10 cellular contexts compared by ENCODE assay signal in the genomic region with DNA sequence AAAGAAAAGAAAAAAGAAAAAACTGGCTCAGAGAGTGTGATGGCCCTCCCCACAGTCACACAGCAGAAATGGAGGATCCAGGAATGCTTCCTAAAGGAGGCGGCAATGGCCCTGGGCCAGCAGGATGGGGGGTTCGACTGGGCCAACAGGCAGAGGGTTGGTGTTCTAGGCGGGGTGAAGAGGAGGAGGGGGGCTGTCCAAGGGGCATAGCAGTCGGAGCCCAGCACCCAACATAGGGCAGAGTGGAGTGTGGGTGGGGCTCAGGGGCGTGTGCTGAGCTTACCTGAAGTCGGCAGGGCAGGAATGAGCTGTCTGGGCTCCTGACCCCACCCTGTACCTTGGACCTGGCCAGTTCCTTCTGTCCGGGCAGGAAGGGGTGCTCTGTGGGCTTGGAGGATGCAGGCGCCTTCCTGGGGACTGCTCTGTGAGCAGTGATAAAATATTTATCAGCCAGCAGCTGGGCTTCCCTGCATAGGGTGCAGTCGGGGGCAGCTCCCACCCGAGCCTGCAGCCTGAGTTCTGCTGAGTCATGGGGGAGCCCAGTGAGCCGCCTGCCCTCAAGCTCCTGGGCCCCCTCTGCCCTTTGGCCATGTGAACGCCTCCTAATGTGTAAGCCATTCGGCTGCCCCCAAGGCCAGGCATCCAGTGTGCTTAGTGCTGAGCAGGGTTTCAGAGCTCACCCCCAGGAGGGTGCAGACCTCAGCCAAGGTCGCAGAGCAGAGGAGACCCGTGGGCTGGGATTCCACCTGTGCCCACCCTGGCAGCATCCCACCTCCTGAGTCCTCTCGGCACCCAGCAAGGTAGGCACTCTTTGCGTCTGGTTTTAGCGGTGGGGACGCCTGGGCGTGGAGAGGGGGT. TPM values are rescaled to one million over a fixed set of nuclear protein-coding genes. Genes with fewer than 3 reads are reported as not detected.
DNase-seq lines count a peak whose midpoint lies in the region; ATAC-seq and TF ChIP-seq lines count a peak whose summit lies in the region.
"Had no signal": no experiment of that assay in that cellular context is flagged by ENCODE, and none has a peak within 500 bp of the region (broad histone marks: within the 10 kb centered on the region; RNA-seq: fewer than 3 reads in every experiment).

No MANE protein-coding gene starts in this region.

- DNase-seq in COLO668 (lab: John Stamatoyannopoulos, UW; ENCODE audit: unreplicated experiment): peak; percentile 24
- DNase-seq in LoVo (ENCODE audit: low spot score): peak; percentile 69
- DNase-seq in chondrocyte (ENCODE audit: low spot score): peak; percentile 82
- DNase-seq in naive B cell: no peak
- DNase-seq in neural progenitor cell (ENCODE audit: low spot score): no peak
- DNase-seq in posterior vena cava (ENCODE audit: low spot score): no peak
- DNase-seq in prostate gland (ENCODE audit: low spot score): no peak

- H3F3A ChIP-seq in neural progenitor cell (ENCODE audit: low read depth): no peaks in the 10 kb centered on the region

- H3K27ac ChIP-seq in neural progenitor cell: no peak overlapping the region
- no peak overlapping the region for H3K27ac ChIP-seq in prostate gland
- H3K27ac ChIP-seq: HL-60 had no signal

- H3K36me3 ChIP-seq in neural progenitor cell (no peaks in the 10 kb centered on the region), prostate gland (no peaks in the 10 kb centered on the region)

- peaks cover 2% of the 10 kb centered on the region for H3K4me1 Mint-ChIP-seq in chondrocyte (ENCODE audit: low read depth)
- peaks cover 4 to 17% (median 8%) of the 10 kb centered on the region in 3 donors for H3K4me1 Mint-ChIP-seq in naive B cell
- peaks cover 22% of the 10 kb centered on the region for H3K4me1 Mint-ChIP-seq in neural progenitor cell

- no peaks in the 10 kb centered on the region for H3K36me3 Mint-ChIP-seq in chondrocyte (ENCODE audit: low read depth)
- peaks cover 0 to 6% of the 10 kb centered on the region in 2 donors for H3K36me3 Mint-ChIP-seq in naive B cell
- no peaks in the 10 kb centered on the region for H3K36me3 Mint-ChIP-seq in neural progenitor cell

- no peaks in the 10 kb centered on the region for H3K27me3 ChIP-seq in neural progenitor cell
- H3K27me3 ChIP-seq in prostate gland (replicated peaks; ENCODE audit: insufficient read depth): no peaks in the 10 kb centered on the region

- peaks cover 2% of the 10 kb centered on the region for H3K4me1 ChIP-seq in neural progenitor cell
- H3K4me1 ChIP-seq in prostate gland (replicated peaks): no peaks in the 10 kb centered on the region

- no peak for TF ChIP-seq CTCF in chondrocyte (IDR thresholded peaks at IDR 0.05)
- TF ChIP-seq CTCF in neural progenitor cell (IDR thresholded peaks at IDR 0.05): no peak
- TF ChIP-seq CTCF in prostate gland (IDR thresholded peaks at IDR 0.05): no peak

- H3K4me3 Mint-ChIP-seq in chondrocyte (ENCODE audit: unreplicated experiment) (no peak overlapping the region), naive B cell (peak overlapping the region in 6 of 8 donors; percentile 10 to 59 (median 42)), neural progenitor cell (no peak overlapping the region)

- H3K27me3 Mint-ChIP-seq in chondrocyte (ENCODE audit: low read depth) (peaks cover 2% of the 10 kb centered on the region), naive B cell (peaks cover 22 to 57% (median 48%) of the 10 kb centered on the region in 3 donors), neural progenitor cell (ENCODE audit: insufficient read depth, low read depth) (peaks cover 9% of the 10 kb centered on the region)

- H3K27ac Mint-ChIP-seq in chondrocyte (ENCODE audit: unreplicated experiment) (no peak overlapping the region), naive B cell (no peak overlapping the region), neural progenitor cell (no peak overlapping the region)

- no peaks in the 10 kb centered on the region for H4K20me1 ChIP-seq in neural progenitor cell (ENCODE audit: low read depth)

- intact Hi-C loops in posterior vena cava (cut with DNase I): no loop called here
- intact Hi-C loops in prostate gland (cut with DNase I): no loop called here

- no peak for ATAC-seq in naive B cell (ENCODE audit: low read depth in 2 of 2)
- ATAC-seq in HG03521 (IDR thresholded peaks at IDR 0.05; ENCODE audit: unreplicated experiment): no peak

- WGBS in prostate gland: 48% methylated on average over 17 of the region's 20 CpGs

- H3K79me2 ChIP-seq in neural progenitor cell (ENCODE audit: low read depth): no peaks in the 10 kb centered on the region

- H3K9ac ChIP-seq in neural progenitor cell: no peak overlapping the region

- H3K9me3 ChIP-seq in neural progenitor cell (ENCODE audit: low read depth) (no peaks in the 10 kb centered on the region), prostate gland (no peaks in the 10 kb centered on the region)

- H3K4me3 ChIP-seq in neural progenitor cell (no peak overlapping the region), prostate gland (no peak overlapping the region)
- H3K4me3 ChIP-seq: lung had no signal

- no peak overlapping the region for H2AFZ ChIP-seq in neural progenitor cell (replicated peaks)

- no peaks in the 10 kb centered on the region for H3K9me3 Mint-ChIP-seq in chondrocyte (ENCODE audit: low read depth)
- H3K9me3 Mint-ChIP-seq in naive B cell: no peaks in the 10 kb centered on the region
- no peaks in the 10 kb centered on the region for H3K9me3 Mint-ChIP-seq in neural progenitor cell

- TF ChIP-seq POLR2A in prostate gland (IDR thresholded peaks at IDR 0.05): no peak

- no peak overlapping the region for H3K4me2 ChIP-seq in neural progenitor cell

RNA-seq across cellular contexts. Expression of gene PRR5, which starts 25.3 kb away (rescaled TPM):
- total RNA-seq in chondrocyte (10.6 to 17.2 TPM (median 15.1 TPM) in 3 replicates), neural progenitor cell (ENCODE audit: low replicate concordance) (4.0 and 18.6 TPM in 2 replicates), posterior vena cava (10 to 100 TPM in 1 of 2 donors, 1 to 10 TPM in 1; 8.8 to 11.8 TPM), prostate gland (10 to 100 TPM; 47.8 to 56.5 TPM)
- polyA plus RNA-seq in naive B cell (ENCODE audit: low read depth in 6 of 6): 10 to 100 TPM in 1 of 6 donors, 1 to 10 TPM in 5; 5.4 to 10.9 (median 7.6) TPM

Comparison
In these comparisons a context has a peak if more than half of its experiments do, and no peak if none do; other contexts are left out.
1. DNase-seq: peak in COLO668 (single experiment), LoVo (single experiment) and chondrocyte (single experiment); none in naive B cell (single experiment), neural progenitor cell (single experiment), posterior vena cava (single experiment) and prostate gland (single experiment).
2. H3K4me3 Mint-ChIP-seq: peak in naive B cell (6 of 8); none in chondrocyte (single experiment) and neural progenitor cell (single experiment).